Comparison of ENCODE assay signal across 12 cellular contexts in the genomic region with DNA sequence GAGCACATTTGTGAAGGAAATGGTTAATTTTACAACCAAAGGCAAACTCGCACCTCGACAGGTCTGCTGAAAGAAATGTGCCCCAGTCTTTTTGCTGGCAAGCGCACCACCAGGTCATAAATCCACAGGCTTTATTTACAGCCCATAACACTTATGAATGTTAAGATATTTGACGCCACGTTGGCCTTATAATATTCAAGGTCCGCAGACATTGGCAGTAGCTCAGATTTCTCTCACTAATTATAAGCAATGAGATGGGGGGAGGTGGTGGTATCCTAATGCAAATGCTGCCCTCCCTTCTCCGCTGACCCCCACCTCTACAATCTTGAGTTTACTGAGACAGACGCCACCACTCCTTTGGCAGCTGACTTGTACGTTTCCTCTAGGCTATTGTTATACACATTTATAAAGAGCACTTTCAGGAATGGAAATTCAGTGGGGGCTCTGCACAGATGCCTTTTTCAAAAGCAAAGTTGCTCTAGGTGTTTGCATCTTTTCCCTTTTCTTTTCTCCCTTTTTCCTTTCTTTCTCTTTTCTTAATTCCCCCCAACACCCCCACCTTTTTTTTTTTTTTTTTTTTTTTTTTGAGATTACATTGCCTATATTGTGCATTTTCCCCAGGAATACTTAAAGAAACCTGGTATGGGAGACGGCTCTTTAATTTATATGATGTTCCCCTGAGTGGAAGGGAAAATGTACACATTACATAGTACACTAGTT. TPM values are rescaled to one million over a fixed set of nuclear protein-coding genes. Genes with fewer than 3 reads are reported as not detected.
DNase-seq lines count a peak whose midpoint lies in the region; ATAC-seq and TF ChIP-seq lines count a peak whose summit lies in the region.
"Had no signal": no experiment of that assay in that cellular context is flagged by ENCODE, and none has a peak within 500 bp of the region (broad histone marks: within the 10 kb centered on the region; RNA-seq: fewer than 3 reads in every experiment).

No MANE protein-coding gene starts in this region.

- no peaks in the 10 kb centered on the region for H3K9me3 Mint-ChIP-seq in natural killer cell treated with Interleukin-12 subunit alpha and Interleukin-12 subunit beta and Interleukin-15 and Interleukin-18, amount 100 ng/mL, for 72 hours
- no peaks in the 10 kb centered on the region for H3K9me3 Mint-ChIP-seq in natural killer cell
- H3K9me3 Mint-ChIP-seq: T-helper 1 cell treated with Interleukin-12 subunit alpha and Interleukin-12 subunit beta and Interleukin-4 antibody, amounts not matched to agents 30 μg/mL and 1 μg/mL, for 36 hours had no signal

- H3K27me3 ChIP-seq in breast epithelium: no peaks in the 10 kb centered on the region
- no peaks in the 10 kb centered on the region for H3K27me3 ChIP-seq in mucosa of stomach (ENCODE audit: control insufficient read depth, insufficient read depth, low read length)
- H3K27me3 ChIP-seq: cardiac muscle cell had no signal

- intact Hi-C loops in natural killer cell (cut with micrococcal nuclease): no loop called here
- intact Hi-C loops in breast epithelium (cut with DNase I; ENCODE audit: low total_unique reads): loop anchor here (5.0 kb wide), 1 partner anchor 436 kb away; no protein-coding TSS in a partner anchor

- H3K27ac Mint-ChIP-seq in natural killer cell treated with Interleukin-12 subunit alpha and Interleukin-12 subunit beta and Interleukin-15 and Interleukin-18, amount 100 ng/mL, for 72 hours: no peak overlapping the region
- no peak overlapping the region for H3K27ac Mint-ChIP-seq in natural killer cell
- H3K27ac Mint-ChIP-seq: T-helper 1 cell treated with Interleukin-12 subunit alpha and Interleukin-12 subunit beta and Interleukin-4 antibody, amounts not matched to agents 30 μg/mL and 1 μg/mL, for 36 hours had no signal

- no peak for DNase-seq in natural killer cell treated with Interleukin-12 subunit alpha and Interleukin-12 subunit beta and Interleukin-15 and Interleukin-18, amount 100 ng/mL, for 72 hours (ENCODE audit: low spot score)
- DNase-seq in natural killer cell (no peak), breast epithelium (ENCODE audit: low spot score in 2 of 2) (no peak), hippocampal formation (lab: John Stamatoyannopoulos, UW) (no peak)
- DNase-seq in effector CD4-positive, alpha-beta T cell: no peak
- no peak for DNase-seq in activated T-cell treated with anti-CD3 and anti-CD28 coated beads, Interleukin-2, amount 50 U/mL, for 48 hours
- no peak for DNase-seq in stimulated activated CD4-positive, alpha-beta T cell treated with anti-CD3 and anti-CD28 coated beads, Interleukin-15, amount 100 ng/mL, for 24 hours
- DNase-seq: NCI-H510A; stimulated activated CD4-positive, alpha-beta T cell treated with anti-CD3 and anti-CD28 coated beads, Interleukin-2, amount 100 ng/mL, for 48 hours had no signal

- H3K4me3 ChIP-seq in breast epithelium (peak overlapping the region in 1 of 3 donors; percentile 26), mucosa of stomach (ENCODE audit: low read length) (no peak overlapping the region)

- peak overlapping the region; percentile 26 for H3K9ac ChIP-seq in mucosa of stomach (ENCODE audit: low read length)

- TF ChIP-seq CTCF in natural killer cell (IDR thresholded peaks at IDR 0.05): no peak
- TF ChIP-seq CTCF in breast epithelium (IDR thresholded peaks at IDR 0.05): no peak

- peaks cover 9% of the 10 kb centered on the region for H3K36me3 Mint-ChIP-seq in natural killer cell treated with Interleukin-12 subunit alpha and Interleukin-12 subunit beta and Interleukin-15 and Interleukin-18, amount 100 ng/mL, for 72 hours
- no peaks in the 10 kb centered on the region for H3K36me3 Mint-ChIP-seq in natural killer cell

- peak overlapping the region; percentile 61 to 62 for H3K27ac ChIP-seq in breast epithelium

- H3K9me3 ChIP-seq in breast epithelium: no peaks in the 10 kb centered on the region
- no peaks in the 10 kb centered on the region for H3K9me3 ChIP-seq in mucosa of stomach (ENCODE audit: control insufficient read depth, low read length)

- H3K4me3 Mint-ChIP-seq in natural killer cell treated with Interleukin-12 subunit alpha and Interleukin-12 subunit beta and Interleukin-15 and Interleukin-18, amount 100 ng/mL, for 72 hours: peak overlapping the region; percentile 66
- no peak overlapping the region for H3K4me3 Mint-ChIP-seq in natural killer cell
- H3K4me3 Mint-ChIP-seq: T-helper 1 cell treated with Interleukin-12 subunit alpha and Interleukin-12 subunit beta and Interleukin-4 antibody, amounts not matched to agents 30 μg/mL and 1 μg/mL, for 36 hours had no signal

- H3K4me1 Mint-ChIP-seq in natural killer cell treated with Interleukin-12 subunit alpha and Interleukin-12 subunit beta and Interleukin-15 and Interleukin-18, amount 100 ng/mL, for 72 hours (ENCODE audit: low read depth in 2 of 2): peaks cover 39 to 40% of the 10 kb centered on the region in 2 donors
- peaks cover 10 to 30% of the 10 kb centered on the region in 2 donors for H3K4me1 Mint-ChIP-seq in natural killer cell

- peaks cover 0 to 12% of the 10 kb centered on the region in 2 donors for H3K4me1 ChIP-seq in breast epithelium
- peaks cover 65% of the 10 kb centered on the region for H3K4me1 ChIP-seq in mucosa of stomach (ENCODE audit: control insufficient read depth, insufficient read depth, low read length)

- H3K36me3 ChIP-seq in breast epithelium (no peaks in the 10 kb centered on the region), mucosa of stomach (ENCODE audit: control insufficient read depth, insufficient read depth, low read length) (no peaks in the 10 kb centered on the region)
- H3K36me3 ChIP-seq: cardiac muscle cell had no signal

- H3K27me3 Mint-ChIP-seq in natural killer cell treated with Interleukin-12 subunit alpha and Interleukin-12 subunit beta and Interleukin-15 and Interleukin-18, amount 100 ng/mL, for 72 hours: peaks cover 37 to 71% of the 10 kb centered on the region in 2 donors
- H3K27me3 Mint-ChIP-seq in natural killer cell (ENCODE audit: low read depth in 2 of 2): peaks cover 27 to 78% of the 10 kb centered on the region in 2 donors

- no peak for ATAC-seq in natural killer cell treated with Interleukin-12 subunit alpha and Interleukin-12 subunit beta and Interleukin-15 and Interleukin-18, amount 100 ng/mL, for 72 hours
- no peak for ATAC-seq in natural killer cell

- TF ChIP-seq POLR2A in breast epithelium (IDR thresholded peaks at IDR 0.05): no peak

RNA-seq across cellular contexts. Expression of gene TCF7L2, which starts 6.7 kb away (rescaled TPM):
- 10 to 100 TPM in 1 of 2 donors, 1 to 10 TPM in 1; 8.1 to 10.3 TPM for total RNA-seq in natural killer cell treated with Interleukin-12 subunit alpha and Interleukin-12 subunit beta and Interleukin-15 and Interleukin-18, amount 100 ng/mL, for 72 hours
- total RNA-seq in natural killer cell (10 to 100 TPM; 10.4 to 32.7 (median 15.3) TPM), breast epithelium (10 to 100 TPM; 33.1 to 44.2 (median 34.1) TPM)
